Comparison of ENCODE assay signal across 1 cellular context in genomic region chr19:4697304-4697703, GRCh38.
TF ChIP-seq lines count a peak whose summit lies in the region.

No MANE protein-coding gene starts in this region.

TF ChIP-seq in HepG2, 621 proteins besides CTCF, POLR2A, EP300 and RAD21:
- no peak for TF ChIP-seq HNRNPLL (IDR thresholded peaks at IDR 0.05; ENCODE audit: low read depth, low read length, poor library complexity, severe bottlenecking)
- peak; percentile 44 for TF ChIP-seq AGO2 (optimal IDR thresholded peaks at IDR 0.05; ENCODE audit: low read depth, low read length)
TF ChIP-seq in HepG2: peak in this region for 1.
